9 cellular contexts compared by ENCODE assay signal in the genomic region with DNA sequence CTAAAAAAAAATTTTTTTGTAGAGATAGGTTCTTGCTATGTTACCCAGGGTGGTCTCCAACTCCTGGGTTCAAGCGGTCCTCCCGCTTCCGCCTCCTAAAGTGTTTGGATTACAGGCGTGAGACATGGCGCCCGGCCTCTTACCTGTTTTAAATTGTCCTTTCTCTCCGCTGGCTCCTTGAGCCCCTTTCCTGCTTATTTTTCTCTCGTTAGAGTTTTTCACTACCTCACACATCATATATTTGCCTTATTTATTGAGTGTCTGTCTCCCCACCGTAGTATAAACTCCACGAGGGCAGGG. TPM values are rescaled to one million over a fixed set of nuclear protein-coding genes. Genes with fewer than 3 reads are reported as not detected.
DNase-seq lines count a peak whose midpoint lies in the region; ATAC-seq and TF ChIP-seq lines count a peak whose summit lies in the region.
"Had no signal": no experiment of that assay in that cellular context is flagged by ENCODE, and none has a peak within 500 bp of the region (broad histone marks: within the 10 kb centered on the region; RNA-seq: fewer than 3 reads in every experiment).

No MANE protein-coding gene starts in this region.

- no peaks in the 10 kb centered on the region for H3K36me3 ChIP-seq in A673 (ENCODE audit: insufficient read depth, low read length, poor library complexity, severe bottlenecking)
- no peaks in the 10 kb centered on the region for H3K36me3 ChIP-seq in HUES64 (ENCODE audit: insufficient read depth, low read length)
- H3K36me3 ChIP-seq in muscle layer of colon (ENCODE audit: insufficient read depth, low read length), result no peaks in the 10 kb centered on the region

- no TSS peak for BruUV-seq in A673 (replicated peaks; lab: Mats Ljungman, UMichigan)

- H3K4me3 ChIP-seq in A673 (ENCODE audit: low read depth, low read length, poor library complexity, severe bottlenecking), result peak overlapping the region; percentile 48
- peak overlapping the region; percentile 77 for H3K4me3 ChIP-seq in HUES64 (ENCODE audit: low read length)
- H3K4me3 ChIP-seq in choroid plexus epithelial cell (ENCODE audit: low read depth, low read length), result peak overlapping the region; percentile 65
- H3K4me3 ChIP-seq in muscle layer of colon (ENCODE audit: low read depth in 1 of 2, low read length in 2 of 2), result peak overlapping the region; percentile 23 to 68

- no peak for TF ChIP-seq CTCF in A673 (conservative IDR thresholded peaks at IDR 0.05; ENCODE audit: low read depth, low read length)
- TF ChIP-seq CTCF in choroid plexus epithelial cell (conservative IDR thresholded peaks at IDR 0.05; ENCODE audit: low read depth, low read length), result no peak

- POLR2A ChIA-PET in A673 (lab: Charles Lee; ENCODE audit: low non-redundant PET), result no interaction called here

- H3K27ac ChIP-seq in A673 (ENCODE audit: low read depth, low read length, poor library complexity, severe bottlenecking), result no peak overlapping the region
- H3K27ac ChIP-seq in HUES64 (ENCODE audit: low read depth, low read length), result no peak overlapping the region
- H3K27ac ChIP-seq in muscle layer of colon (ENCODE audit: low read depth, low read length), result peak overlapping the region; percentile 60

- DNase-seq in A673 (ENCODE audit: low spot score), result no peak
- DNase-seq in choroid plexus epithelial cell (ENCODE audit: low read depth), result no peak
- no peak for DNase-seq in NCI-H1436 treated with DMSO at 0.1 percent for 48 hours (lab: John Stamatoyannopoulos, UW)

- 50% methylated on average over 10 of the region's 10 CpGs for WGBS in HUES64

- H3K9ac ChIP-seq in HUES64 (ENCODE audit: low read depth, low read length), result no peak overlapping the region
- no peak overlapping the region for H3K9ac ChIP-seq in muscle layer of colon (ENCODE audit: low read length)

- H3K27me3 ChIP-seq in A673 (replicated peaks; ENCODE audit: insufficient read depth, low read depth, low read length, poor library complexity) (peaks cover 32% of the 10 kb centered on the region), HUES64 (ENCODE audit: insufficient read depth, low read length) (no peaks in the 10 kb centered on the region), muscle layer of colon (ENCODE audit: control insufficient read depth in 1 of 2, insufficient read depth in 2 of 2, low read length in 2 of 2) (no peaks in the 10 kb centered on the region)

- ATAC-seq in GM18505 (IDR thresholded peaks at IDR 0.05; ENCODE audit: unreplicated experiment) (no peak), HG02798 (IDR thresholded peaks at IDR 0.05; ENCODE audit: poor library complexity, unreplicated experiment) (no peak), HG03571 (IDR thresholded peaks at IDR 0.05; ENCODE audit: unreplicated experiment) (no peak)

- no peaks in the 10 kb centered on the region for H3K4me1 ChIP-seq in A673 (ENCODE audit: insufficient read depth, low read length, poor library complexity, severe bottlenecking)
- H3K4me1 ChIP-seq in HUES64 (ENCODE audit: insufficient read depth, low read length), result 0 out of 2 replicates have a peak, but pooled peaks cover 4% of the 10 kb centered on the region
- peaks cover 19% of the 10 kb centered on the region for H3K4me1 ChIP-seq in muscle layer of colon (ENCODE audit: insufficient read depth, low read length)

- no peak for TF ChIP-seq POLR2A in GM18505 (IDR thresholded peaks at IDR 0.05; ENCODE audit: borderline replicate concordance, extremely low read depth, insufficient read depth, insufficient read length)

- CTCF ChIA-PET in A673 (lab: Charles Lee), result no interaction called here

- H3K9me3 ChIP-seq in A673 (ENCODE audit: low read depth, low read length, poor library complexity, severe bottlenecking) (no peaks in the 10 kb centered on the region), HUES64 (ENCODE audit: insufficient read depth, low read depth, low read length) (no peaks in the 10 kb centered on the region), muscle layer of colon (ENCODE audit: low read length) (no peaks in the 10 kb centered on the region)

- intact Hi-C loops in A673 (cut with micrococcal nuclease; ENCODE audit: unreplicated experiment), result loop anchor here (5.0 to 10.0 kb wide), 3 partner anchors 263 to 553 kb away; a partner anchor contains a TSS

RNA-seq across cellular contexts. Expression of a gene that starts 0.8 kb away (rescaled TPM):
- total RNA-seq in A673 (2021), result 0.04 TPM in 1 of 2 replicates, not detected in the other
- 1.2 TPM for polyA plus RNA-seq in HUES64 (2013, experiment 1 of 2)
- 1.3 TPM for polyA plus RNA-seq in HUES64 (2013, experiment 2 of 2)
- total RNA-seq: ureter had no signal

RNA-seq across cellular contexts. Expression of a gene that starts 20.4 kb away (rescaled TPM):
- 0.04 and 0.42 TPM in 2 replicates for total RNA-seq in A673 (2021)
- 7.7 TPM for polyA plus RNA-seq in HUES64 (2013, experiment 1 of 2)
- 9.8 TPM for polyA plus RNA-seq in HUES64 (2013, experiment 2 of 2)
